In genomic region chr2:114027437-114027836, GRCh38 we compare ENCODE assay signal across 8 cellular contexts.
"Had no signal": no experiment of that assay in that cellular context is flagged by ENCODE, and none has a peak within 500 bp of the region (broad histone marks: within the 10 kb centered on the region; RNA-seq: fewer than 3 reads in every experiment).

No MANE protein-coding gene starts in this region.

- H3K4me3 Mint-ChIP-seq: HFFc6 had no signal

- ATAC-seq: HCT116 had no signal

- DNase-seq: GM23248, GOT3, H7, HFFc6, IMR-90 had no signal

- H3K4me3 ChIP-seq: GM23248, HAP-1 had no signal

- H3K9me3 Mint-ChIP-seq: HFFc6 had no signal

- H3K4me1 ChIP-seq: HAP-1 had no signal

- H3K9me3 ChIP-seq: HAP-1 had no signal

- H3K27ac ChIP-seq: GM23248, HL-60 had no signal

- H3K27ac Mint-ChIP-seq: HFFc6 had no signal

- H2AFZ ChIP-seq: GM23248 had no signal

- H3K36me3 ChIP-seq: HAP-1 had no signal

- H3K9ac ChIP-seq: GM23248 had no signal
